9 cellular contexts compared by ENCODE assay signal in the genomic region with DNA sequence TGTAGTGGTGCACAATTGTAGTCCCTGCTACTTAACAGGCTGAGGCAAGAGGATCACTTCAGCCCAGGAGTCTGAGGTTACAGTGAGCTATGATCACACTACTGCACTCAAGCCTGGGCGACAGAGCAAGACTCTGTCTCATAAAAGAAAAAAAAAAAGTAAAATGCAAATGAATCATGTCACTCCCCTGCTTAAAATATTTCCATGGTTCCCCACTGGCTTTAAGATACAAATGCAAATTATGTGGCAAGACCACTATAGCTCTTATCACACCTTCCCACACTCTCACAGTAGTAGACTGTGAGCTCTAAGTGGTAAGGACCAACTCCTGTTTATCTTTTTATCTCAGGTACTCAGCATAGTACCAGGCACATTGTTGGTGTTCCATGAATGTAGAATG. TPM values are rescaled to one million over a fixed set of nuclear protein-coding genes. Genes with fewer than 3 reads are reported as not detected.
DNase-seq lines count a peak whose midpoint lies in the region; ATAC-seq lines count a peak whose summit lies in the region.
"Not testable (repeated sequence)": the region's sequence is repeated elsewhere in the genome, so short reads cannot be mapped to it uniquely, and the experiment has no call there.
"Had no signal": no experiment of that assay in that cellular context is flagged by ENCODE, and none has a peak within 500 bp of the region (broad histone marks: within the 10 kb centered on the region; RNA-seq: fewer than 3 reads in every experiment).

No MANE protein-coding gene starts in this region.

- ATAC-seq in GM18508 (IDR thresholded peaks at IDR 0.05; ENCODE audit: insufficient read depth, unreplicated experiment) (peak; percentile 80), GM19324 (IDR thresholded peaks at IDR 0.05; ENCODE audit: low FRiP score, unreplicated experiment) (peak; percentile 87), GM21526 (IDR thresholded peaks at IDR 0.05; ENCODE audit: low FRiP score, unreplicated experiment) (peak; percentile 85), HG02798 (IDR thresholded peaks at IDR 0.05; ENCODE audit: poor library complexity, unreplicated experiment) (peak; percentile 91), HG03135 (IDR thresholded peaks at IDR 0.05; ENCODE audit: unreplicated experiment) (peak; percentile 72), HG03558 (IDR thresholded peaks at IDR 0.05; ENCODE audit: extremely low read depth, unreplicated experiment) (peak; percentile 86)
- peak; percentile 89 for ATAC-seq in activated naive CD4-positive, alpha-beta T cell treated with anti-CD3 and anti-CD28 coated beads, Interleukin-2, amount 50 U/mL, for 72 hours
- ATAC-seq in stimulated activated naive CD8-positive, alpha-beta T cell treated with anti-CD3 and anti-CD28 coated beads, Interleukin-15, Interleukin-2, amounts not matched to agents 100 U/mL and 50 U/mL, for 24 hours: peak; percentile 95

- H3K27ac Mint-ChIP-seq in activated naive CD4-positive, alpha-beta T cell treated with anti-CD3 and anti-CD28 coated beads, Interleukin-2, amount 50 U/mL, for 72 hours: not testable (repeated sequence)

- DNase-seq in activated naive CD4-positive, alpha-beta T cell treated with anti-CD3 and anti-CD28 coated beads, Interleukin-2, amount 50 U/mL, for 72 hours (ENCODE audit: low spot score in 2 of 2); stimulated activated naive CD8-positive, alpha-beta T cell treated with anti-CD3 and anti-CD28 coated beads, Interleukin-15, Interleukin-2, amounts not matched to agents 100 U/mL and 50 U/mL, for 24 hours: not testable (repeated sequence)

- not testable (repeated sequence) for H3K36me3 Mint-ChIP-seq in activated naive CD4-positive, alpha-beta T cell treated with anti-CD3 and anti-CD28 coated beads, Interleukin-2, amount 50 U/mL, for 72 hours

- H3K9me3 Mint-ChIP-seq in activated naive CD4-positive, alpha-beta T cell treated with anti-CD3 and anti-CD28 coated beads, Interleukin-2, amount 50 U/mL, for 72 hours: not testable (repeated sequence)

RNA-seq across cellular contexts. Expression of gene SRGAP2B, which starts 53.6 kb away (rescaled TPM):
- total RNA-seq in activated naive CD4-positive, alpha-beta T cell treated with anti-CD3 and anti-CD28 coated beads, Interleukin-2, amount 50 U/mL, for 72 hours: 10 to 100 TPM; 24.4 to 50.1 TPM

RNA-seq across cellular contexts. Expression of gene FAM72D, which starts 54.3 kb away (rescaled TPM):
- 10 to 100 TPM; 18.1 to 32.4 TPM for total RNA-seq in activated naive CD4-positive, alpha-beta T cell treated with anti-CD3 and anti-CD28 coated beads, Interleukin-2, amount 50 U/mL, for 72 hours
- total RNA-seq: gastrocnemius medialis had no signal
